10 cellular contexts compared by ENCODE assay signal in the genomic region with DNA sequence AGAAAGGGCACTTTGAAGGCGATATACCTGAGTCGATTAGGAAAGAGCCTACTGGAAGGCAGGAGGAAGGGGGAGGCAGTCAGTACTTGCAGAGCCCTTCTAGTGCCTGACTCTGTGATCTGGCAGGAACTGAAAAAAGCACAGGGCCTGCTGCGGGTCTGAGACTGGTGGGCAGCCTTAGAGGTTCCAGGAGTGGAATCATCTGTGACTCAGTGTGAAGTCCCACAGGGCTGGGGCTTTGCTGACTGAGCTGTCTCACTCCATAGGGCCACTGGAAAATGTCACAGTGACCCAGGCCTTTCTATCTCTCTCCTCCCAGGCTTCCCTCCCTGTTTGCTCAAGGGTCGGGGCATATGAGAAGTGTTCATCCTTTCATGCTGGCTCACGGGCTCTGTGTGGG. TPM values are rescaled to one million over a fixed set of nuclear protein-coding genes. Genes with fewer than 3 reads are reported as not detected.
A peak's percentile ranks its signal among the peaks of the same experiment; 100 is the strongest.
DNase-seq lines count a peak whose midpoint lies in the region; ATAC-seq and TF ChIP-seq lines count a peak whose summit lies in the region.
"Had no signal": no experiment of that assay in that cellular context is flagged by ENCODE, and none has a peak within 500 bp of the region (broad histone marks: within the 10 kb centered on the region; RNA-seq: fewer than 3 reads in every experiment).

No MANE protein-coding gene starts in this region.

- no peak for TF ChIP-seq CTCF in coronary artery (IDR thresholded peaks at IDR 0.05)
- no peak for TF ChIP-seq CTCF in lower lobe of right lung (IDR thresholded peaks at IDR 0.05)

- no peaks in the 10 kb centered on the region for H3K27me3 Mint-ChIP-seq in activated CD4-positive, alpha-beta memory T cell treated with anti-CD3 and anti-CD28 coated beads for 36 hours
- H3K27me3 Mint-ChIP-seq in activated CD4-positive, alpha-beta memory T cell treated with anti-CD3 and anti-CD28 coated beads, Interleukin-2, amount 10 ng/mL, durations not matched to agents 7 days and 5 days: no peaks in the 10 kb centered on the region

- POLR2A ChIA-PET in activated CD4-positive, alpha-beta memory T cell treated with anti-CD3 and anti-CD28 coated beads for 36 hours (lab: Charles Lee): no interaction called here
- POLR2A ChIA-PET in activated CD4-positive, alpha-beta memory T cell treated with anti-CD3 and anti-CD28 coated beads, Interleukin-2, amount 10 ng/mL, durations not matched to agents 7 days and 5 days (lab: Charles Lee): no interaction called here

- no peaks in the 10 kb centered on the region for H3K27me3 ChIP-seq in H7 (ENCODE audit: control insufficient read depth, insufficient read depth, low read length)
- no peaks in the 10 kb centered on the region for H3K27me3 ChIP-seq in lower lobe of right lung (ENCODE audit: low read depth)
- H3K27me3 ChIP-seq: neutrophil had no signal

- peak; percentile 48 for ATAC-seq in HG03342 (IDR thresholded peaks at IDR 0.05; ENCODE audit: unreplicated experiment)
- ATAC-seq in stimulated activated naive CD8-positive, alpha-beta T cell treated with anti-CD3 and anti-CD28 coated beads, Interleukin-15, Interleukin-2, amounts not matched to agents 100 U/mL and 50 U/mL, for 24 hours: peak; percentile 90
- ATAC-seq in lower lobe of right lung: no peak

- H3K27ac ChIP-seq in coronary artery (peak overlapping the region; percentile 54 to 73), lower lobe of right lung (no peak overlapping the region)
- H3K27ac ChIP-seq: neutrophil had no signal

- no peaks in the 10 kb centered on the region for H3K9me3 Mint-ChIP-seq in activated CD4-positive, alpha-beta memory T cell treated with anti-CD3 and anti-CD28 coated beads for 36 hours
- H3K9me3 Mint-ChIP-seq in activated CD4-positive, alpha-beta memory T cell treated with anti-CD3 and anti-CD28 coated beads, Interleukin-2, amount 10 ng/mL, durations not matched to agents 7 days and 5 days: no peaks in the 10 kb centered on the region

- no peak overlapping the region for H3K4me3 ChIP-seq in coronary artery
- no peak overlapping the region for H3K4me3 ChIP-seq in H7 (ENCODE audit: insufficient read depth, low read depth, low read length)
- H3K4me3 ChIP-seq in lower lobe of right lung: no peak overlapping the region

- H3K27ac Mint-ChIP-seq in activated CD4-positive, alpha-beta memory T cell treated with anti-CD3 and anti-CD28 coated beads for 36 hours: no peak overlapping the region
- no peak overlapping the region for H3K27ac Mint-ChIP-seq in activated CD4-positive, alpha-beta memory T cell treated with anti-CD3 and anti-CD28 coated beads, Interleukin-2, amount 10 ng/mL, durations not matched to agents 7 days and 5 days

- H3K9me3 ChIP-seq in lower lobe of right lung: no peaks in the 10 kb centered on the region
- H3K9me3 ChIP-seq: neutrophil had no signal

- H3K36me3 ChIP-seq in H7 (replicated peaks; ENCODE audit: control insufficient read depth, insufficient read depth, low read length): no peaks in the 10 kb centered on the region
- H3K36me3 ChIP-seq in lower lobe of right lung: no peaks in the 10 kb centered on the region
- H3K36me3 ChIP-seq: neutrophil had no signal

- H3K36me3 Mint-ChIP-seq in activated CD4-positive, alpha-beta memory T cell treated with anti-CD3 and anti-CD28 coated beads for 36 hours: peaks cover 16% of the 10 kb centered on the region
- peaks cover 20% of the 10 kb centered on the region for H3K36me3 Mint-ChIP-seq in activated CD4-positive, alpha-beta memory T cell treated with anti-CD3 and anti-CD28 coated beads, Interleukin-2, amount 10 ng/mL, durations not matched to agents 7 days and 5 days (ENCODE audit: low read depth)

- H3K4me1 Mint-ChIP-seq in activated CD4-positive, alpha-beta memory T cell treated with anti-CD3 and anti-CD28 coated beads for 36 hours (ENCODE audit: low read depth): peaks cover 18% of the 10 kb centered on the region
- H3K4me1 Mint-ChIP-seq in activated CD4-positive, alpha-beta memory T cell treated with anti-CD3 and anti-CD28 coated beads, Interleukin-2, amount 10 ng/mL, durations not matched to agents 7 days and 5 days: peaks cover 16% of the 10 kb centered on the region

- intact Hi-C loops in activated CD4-positive, alpha-beta memory T cell treated with anti-CD3 and anti-CD28 coated beads for 36 hours (cut with micrococcal nuclease): no loop called here
- intact Hi-C loops in lower lobe of right lung (cut with DNase I): no loop called here

- CTCF ChIA-PET in activated CD4-positive, alpha-beta memory T cell treated with anti-CD3 and anti-CD28 coated beads for 36 hours (lab: Charles Lee): no interaction called here
- CTCF ChIA-PET in activated CD4-positive, alpha-beta memory T cell treated with anti-CD3 and anti-CD28 coated beads, Interleukin-2, amount 10 ng/mL, durations not matched to agents 7 days and 5 days (lab: Charles Lee): no interaction called here

- H3K4me1 ChIP-seq in lower lobe of right lung: peaks cover 36% of the 10 kb centered on the region

- DNase-seq in activated CD4-positive, alpha-beta memory T cell treated with anti-CD3 and anti-CD28 coated beads for 36 hours: peak; percentile 35
- no peak for DNase-seq in activated CD4-positive, alpha-beta memory T cell treated with anti-CD3 and anti-CD28 coated beads, Interleukin-2, amount 10 ng/mL, durations not matched to agents 7 days and 5 days
- DNase-seq in coronary artery (ENCODE audit: low spot score): peak; percentile 82
- DNase-seq in stimulated activated naive CD8-positive, alpha-beta T cell treated with anti-CD3 and anti-CD28 coated beads, Interleukin-15, Interleukin-2, amounts not matched to agents 100 U/mL and 50 U/mL, for 24 hours: peak; percentile 36
- DNase-seq in H7: no peak
- no peak for DNase-seq in lower lobe of right lung
- DNase-seq in mucosa of gallbladder (ENCODE audit: low spot score): no peak
- DNase-seq: NCI-H2029 treated with DMSO at 0.1 percent for 48 hours had no signal

- H3K4me3 Mint-ChIP-seq in activated CD4-positive, alpha-beta memory T cell treated with anti-CD3 and anti-CD28 coated beads for 36 hours: no peak overlapping the region
- no peak overlapping the region for H3K4me3 Mint-ChIP-seq in activated CD4-positive, alpha-beta memory T cell treated with anti-CD3 and anti-CD28 coated beads, Interleukin-2, amount 10 ng/mL, durations not matched to agents 7 days and 5 days

RNA-seq across cellular contexts. Expression of a gene that starts 47.1 kb away (rescaled TPM):
- 10 to 100 TPM; 78.4 to 79.8 TPM for total RNA-seq in activated CD4-positive, alpha-beta memory T cell treated with anti-CD3 and anti-CD28 coated beads for 36 hours
- total RNA-seq in activated CD4-positive, alpha-beta memory T cell treated with anti-CD3 and anti-CD28 coated beads, Interleukin-2, amount 10 ng/mL, durations not matched to agents 7 days and 5 days: 100 to 1,000 TPM; 276 to 278 TPM
- total RNA-seq in H7 (2014; rRNA removed; shearing (Covaris generic)): 9.5 and 12.0 TPM in 2 replicates
- total RNA-seq in lower lobe of right lung: 136 TPM
- total RNA-seq in mucosa of gallbladder: 209 TPM

Comparison
In these comparisons a context has a peak if more than half of its experiments do, and no peak if none do; other contexts are left out.
1. DNase-seq: peak in activated CD4-positive, alpha-beta memory T cell treated with anti-CD3 and anti-CD28 coated beads for 36 hours (single experiment), coronary artery (single experiment) and stimulated activated naive CD8-positive, alpha-beta T cell treated with anti-CD3 and anti-CD28 coated beads, Interleukin-15, Interleukin-2, amounts not matched to agents 100 U/mL and 50 U/mL, for 24 hours (single experiment); none in activated CD4-positive, alpha-beta memory T cell treated with anti-CD3 and anti-CD28 coated beads, Interleukin-2, amount 10 ng/mL, durations not matched to agents 7 days and 5 days (single experiment), H7 (single experiment), lower lobe of right lung (single experiment) and mucosa of gallbladder (single experiment).
2. ATAC-seq: peak in HG03342 (single experiment) and stimulated activated naive CD8-positive, alpha-beta T cell treated with anti-CD3 and anti-CD28 coated beads, Interleukin-15, Interleukin-2, amounts not matched to agents 100 U/mL and 50 U/mL, for 24 hours (single experiment); none in lower lobe of right lung (0 of 2).